Comparison of ENCODE assay signal across 16 cellular contexts in genomic region chr15:63040954-63041353, GRCh38. TPM values are rescaled to one million over a fixed set of nuclear protein-coding genes. Genes with fewer than 3 reads are reported as not detected.
DNase-seq lines count a peak whose midpoint lies in the region; ATAC-seq, FAIRE-seq and TF ChIP-seq lines count a peak whose summit lies in the region.
"Had no signal": no experiment of that assay in that cellular context is flagged by ENCODE, and none has a peak within 500 bp of the region (broad histone marks: within the 10 kb centered on the region; RNA-seq: fewer than 3 reads in every experiment).

No MANE protein-coding gene starts in this region.

- peak overlapping the region; percentile 97 for H3K27ac Mint-ChIP-seq in astrocyte (ENCODE audit: unreplicated experiment)
- H3K27ac Mint-ChIP-seq: activated T-cell treated with anti-CD3 and anti-CD28 coated beads, Interleukin-2, amount 50 U/mL, for 24 hours had no signal

- peaks cover 15% of the 10 kb centered on the region for H3K36me3 ChIP-seq in ES-I3 (ENCODE audit: insufficient read depth, low read length)
- H3K36me3 ChIP-seq in astrocyte (ENCODE audit: insufficient read depth, low read length), result peaks cover 20% of the 10 kb centered on the region
- H3K36me3 ChIP-seq in iPS-20b (ENCODE audit: insufficient read depth, low read depth, low read length), result peaks cover 24% of the 10 kb centered on the region
- no peaks in the 10 kb centered on the region for H3K36me3 ChIP-seq in prostate gland
- H3K36me3 ChIP-seq: adrenal gland had no signal

- intact Hi-C loops in prostate gland (cut with DNase I), result loop anchor here (2.0 to 5.0 kb wide), 2 partner anchors 192 to 259 kb away; no protein-coding TSS in a partner anchor

- peak overlapping the region; percentile 89 for H3K4me3 Mint-ChIP-seq in astrocyte (ENCODE audit: unreplicated experiment)
- H3K4me3 Mint-ChIP-seq: activated T-cell treated with anti-CD3 and anti-CD28 coated beads, Interleukin-2, amount 50 U/mL, for 24 hours had no signal

- FAIRE-seq in astrocyte (lab: Jason Lieb, UNC), result no peak

- no peak for ATAC-seq in HG03457 (IDR thresholded peaks at IDR 0.05; ENCODE audit: unreplicated experiment)

- no peaks in the 10 kb centered on the region; the same call in 1 of the 2 replicates for H3K9me3 ChIP-seq in ES-I3 (ENCODE audit: control insufficient read depth, insufficient read depth, low read length)
- H3K9me3 ChIP-seq in astrocyte (ENCODE audit: insufficient read depth, low read depth, low read length), result peaks cover 6% of the 10 kb centered on the region
- no peaks in the 10 kb centered on the region for H3K9me3 ChIP-seq in iPS-20b (ENCODE audit: insufficient read depth, low read depth, low read length)
- H3K9me3 ChIP-seq in prostate gland, result no peaks in the 10 kb centered on the region
- H3K9me3 ChIP-seq: adrenal gland had no signal

- no peak for DNase-seq in astrocyte (ENCODE audit: low read depth)
- DNase-seq in prostate gland (ENCODE audit: low spot score), result no peak
- DNase-seq in hippocampal formation (lab: John Stamatoyannopoulos, UW), result no peak
- DNase-seq in activated gamma-delta T cell treated with Interleukin-2 at 50 U/mL for 16 hours, result no peak
- DNase-seq in NCI-H1417 (lab: John Stamatoyannopoulos, UW), result no peak
- DNase-seq: activated T-cell treated with anti-CD3 and anti-CD28 coated beads, Interleukin-2, amount 50 U/mL, for 24 hours; DMS79; dorsolateral prefrontal cortex; NCI-H1436 treated with DMSO at 0.1 percent for 48 hours; NCI-H510A; stimulated activated CD4-positive, alpha-beta T cell treated with anti-CD3 and anti-CD28 coated beads, Interleukin-1b, Interleukin-23, amount 100 ng/mL, for 48 hours; T-helper 1 cell had no signal

- H3K9me3 Mint-ChIP-seq in astrocyte (ENCODE audit: unreplicated experiment), result no peaks in the 10 kb centered on the region
- H3K9me3 Mint-ChIP-seq: activated T-cell treated with anti-CD3 and anti-CD28 coated beads, Interleukin-2, amount 50 U/mL, for 24 hours had no signal

- H3K4me1 Mint-ChIP-seq in astrocyte (ENCODE audit: low read depth, unreplicated experiment), result peaks cover 39% of the 10 kb centered on the region

- H3K4me3 ChIP-seq in astrocyte (ENCODE audit: insufficient read depth, low read depth, low read length) (peak overlapping the region; percentile 59), iPS-20b (ENCODE audit: low read length) (peak overlapping the region; percentile 97), prostate gland (no peak overlapping the region)
- H3K4me3 ChIP-seq: adrenal gland had no signal

- no peaks in the 10 kb centered on the region for H3K27me3 Mint-ChIP-seq in astrocyte (ENCODE audit: low read depth, unreplicated experiment)

- peaks cover 33% of the 10 kb centered on the region for H4K20me1 ChIP-seq in astrocyte (ENCODE audit: insufficient read depth, low read length)

- H3K4me2 ChIP-seq in astrocyte (ENCODE audit: low read length), result peak overlapping the region; percentile 92

- H3K4me1 ChIP-seq in ES-I3 (ENCODE audit: insufficient read depth, low read length) (peaks cover 44% of the 10 kb centered on the region), astrocyte (ENCODE audit: insufficient read depth, low read length) (peaks cover 23% of the 10 kb centered on the region), iPS-20b (ENCODE audit: insufficient read depth, low read length) (peaks cover 28% of the 10 kb centered on the region), prostate gland (replicated peaks) (no peaks in the 10 kb centered on the region)

- H3K27me3 ChIP-seq in astrocyte (ENCODE audit: insufficient read depth, low read length), result no peaks in the 10 kb centered on the region
- peaks cover 17% of the 10 kb centered on the region; the same call in 1 of the 2 replicates for H3K27me3 ChIP-seq in iPS-20b (ENCODE audit: insufficient read depth, low read length)
- no peaks in the 10 kb centered on the region for H3K27me3 ChIP-seq in prostate gland (replicated peaks; ENCODE audit: insufficient read depth)

- H3K27ac ChIP-seq in astrocyte (ENCODE audit: low read depth, low read length) (peak overlapping the region; percentile 92), iPS-20b (ENCODE audit: low read length) (no peak overlapping the region), prostate gland (peak overlapping the region; percentile 91 to 95)

- peaks cover 45% of the 10 kb centered on the region for H3K79me2 ChIP-seq in astrocyte (ENCODE audit: insufficient read depth, low read length)

- H2AFZ ChIP-seq in astrocyte (ENCODE audit: low read depth, low read length), result no peak overlapping the region

- no peak for TF ChIP-seq POLR2A in prostate gland (IDR thresholded peaks at IDR 0.05)

- peak overlapping the region; percentile 97 for H3K9ac ChIP-seq in ES-I3 (ENCODE audit: low read depth, low read length)
- peak overlapping the region; percentile 100 for H3K9ac ChIP-seq in astrocyte (ENCODE audit: low read length)
- H3K9ac ChIP-seq in iPS-20b (ENCODE audit: low read depth, low read length), result peak overlapping the region; percentile 82; the same call in 1 of the 2 replicates

- TF ChIP-seq CTCF in astrocyte (IDR thresholded peaks at IDR 0.05; ENCODE audit: insufficient read depth, low read depth, low read length) (no peak), prostate gland (IDR thresholded peaks at IDR 0.05) (no peak)

- H3K36me3 Mint-ChIP-seq in astrocyte (ENCODE audit: low read depth, unreplicated experiment), result peaks cover 25% of the 10 kb centered on the region

- WGBS in prostate gland, result 77% methylated on average over 6 of the region's 6 CpGs

RNA-seq across cellular contexts. Expression of gene TPM1, which starts 1.6 kb away (rescaled TPM):
- 2,922 and 3,062 TPM in 2 replicates for total RNA-seq in astrocyte
- 100 to 1,000 TPM; 564 to 629 TPM for total RNA-seq in prostate gland

Comparison
In these comparisons a context has a peak if more than half of its experiments do, and no peak if none do; other contexts are left out.
1. H3K4me3 ChIP-seq: peak in astrocyte (single experiment) and iPS-20b (single experiment); none in prostate gland (0 of 2).
2. Peak in every context shown above with its lines, with median percentiles within 50 percentile points of each other: H3K9ac ChIP-seq.